In the genomic region with DNA sequence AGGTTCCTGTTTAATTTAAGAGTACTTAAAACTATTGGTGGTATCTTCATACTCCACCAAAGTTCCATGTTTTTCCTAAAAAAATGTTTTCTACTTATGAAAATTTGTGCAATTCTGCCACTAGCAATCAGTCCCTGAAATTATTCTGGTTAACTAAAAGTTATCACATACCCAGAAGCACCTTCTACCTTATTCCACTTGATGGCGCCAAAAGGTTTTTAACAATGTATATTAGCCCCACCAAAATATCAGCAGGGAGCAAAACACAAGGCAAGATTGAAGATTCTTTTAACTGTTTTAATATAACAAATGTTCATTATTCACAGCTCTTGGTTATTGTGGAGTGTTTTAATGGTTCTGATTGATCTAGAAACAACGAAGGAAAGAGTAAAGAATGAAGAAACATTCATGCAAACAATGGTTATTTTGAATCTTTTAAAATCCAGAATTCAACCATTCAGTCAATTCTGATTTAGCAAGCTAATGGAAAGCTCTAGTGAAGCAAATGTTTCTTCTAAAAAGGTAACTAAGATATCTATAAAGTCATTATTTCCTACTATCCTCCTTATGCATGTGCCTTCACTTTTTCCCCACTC, we compare ENCODE assay signal across 8 cellular contexts.
DNase-seq lines count a peak whose midpoint lies in the region; ATAC-seq, FAIRE-seq and TF ChIP-seq lines count a peak whose summit lies in the region.

No MANE protein-coding gene starts in this region.

- DNase-seq in CD8-positive, alpha-beta T cell, result peak in 1 of 7 experiments; percentile 11
- DNase-seq in GM18507 (ENCODE audit: extremely low spot score, insufficient read length, low read depth), result peak; percentile 2
- peak; percentile 39 for DNase-seq in NCI-H526 treated with DMSO at 0.1 percent for 48 hours (lab: John Stamatoyannopoulos, UW)
- peak; percentile 22 to 71 (median 44) for DNase-seq in K562 (ENCODE audit: extremely low read depth in 1 of 4, low spot score in 3 of 4)
- peak; percentile 76 for DNase-seq in hepatocyte (ENCODE audit: low spot score)
- DNase-seq in stimulated activated naive B cell treated with anti-CD40 and anti-IgM and Interleukin-4, amounts not matched to agents 10 μg/mL and 1 μg/mL and 100 μg/mL, for 72 hours, result no peak
- DNase-seq in activated gamma-delta T cell (lab: John Stamatoyannopoulos, UW), result no peak

- peak; percentile 90 to 93 for TF ChIP-seq RAD21 in K562 (CRISPR knock-in tag; conservative IDR thresholded peaks at IDR 0.05 in 1 of 2, IDR thresholded peaks at IDR 0.05 in 1 of 2)

- no peak overlapping the region for H3K27ac Mint-ChIP-seq in CD8-positive, alpha-beta T cell
- no peak overlapping the region for H3K27ac Mint-ChIP-seq in stimulated activated naive B cell treated with anti-CD40 and anti-IgM and Interleukin-4, amounts not matched to agents 10 μg/mL and 1 μg/mL and 100 μg/mL, for 72 hours

- no peak overlapping the region for H3K9ac ChIP-seq in K562 (ENCODE audit: insufficient read depth in 1 of 2, low read depth in 2 of 2, low read length in 2 of 2)

- WGBS in K562 (ENCODE audit: insufficient coverage, low coverage, missing lambda C conversion rate), result 2% methylated on average over 2 of the region's 2 CpGs
- 7% methylated on average over 2 of the region's 2 CpGs for WGBS in hepatocyte (ENCODE audit: low lambda C conversion rate, missing lambda C conversion rate)

- no peak overlapping the region for H3K4me3 Mint-ChIP-seq in CD8-positive, alpha-beta T cell
- no peak overlapping the region for H3K4me3 Mint-ChIP-seq in stimulated activated naive B cell treated with anti-CD40 and anti-IgM and Interleukin-4, amounts not matched to agents 10 μg/mL and 1 μg/mL and 100 μg/mL, for 72 hours

- H3K36me3 ChIP-seq in CD8-positive, alpha-beta T cell (ENCODE audit: insufficient read depth, low read length), result no peaks in the 10 kb centered on the region
- H3K36me3 ChIP-seq in K562 (ENCODE audit: control insufficient read depth, insufficient read depth, low read length), result no peaks in the 10 kb centered on the region
- no peaks in the 10 kb centered on the region for H3K36me3 ChIP-seq in hepatocyte (replicated peaks; ENCODE audit: insufficient read depth, low read depth)

- H3K27ac ChIP-seq in CD8-positive, alpha-beta T cell (ENCODE audit: low read depth, low read length), result no peak overlapping the region
- H3K27ac ChIP-seq in K562 (ENCODE audit: extremely low read depth, low read depth, low read length) (no peak overlapping the region; the same call in 2 of the 3 replicates), hepatocyte (no peak overlapping the region)

- H3K4me2 ChIP-seq in K562 (ENCODE audit: insufficient read depth, low read length), result peak overlapping the region; percentile 30; the same call in 1 of the 2 replicates
- H3K4me2 ChIP-seq in hepatocyte, result no peak overlapping the region

- H3K9me3 Mint-ChIP-seq in CD8-positive, alpha-beta T cell, result no peaks in the 10 kb centered on the region
- H3K9me3 Mint-ChIP-seq in stimulated activated naive B cell treated with anti-CD40 and anti-IgM and Interleukin-4, amounts not matched to agents 10 μg/mL and 1 μg/mL and 100 μg/mL, for 72 hours, result no peaks in the 10 kb centered on the region

- TF ChIP-seq POLR2A in K562 (conservative IDR thresholded peaks at IDR 0.05), result no peak

- BruUV-seq in K562 (replicated peaks; lab: Mats Ljungman, UMichigan), result no TSS peak

- H3K4me1 ChIP-seq in CD8-positive, alpha-beta T cell (ENCODE audit: insufficient read depth, low read length), result no peaks in the 10 kb centered on the region
- peaks cover 0 to 7% of the 10 kb centered on the region in 2 experiments; a peak in 1 of 5 replicates for H3K4me1 ChIP-seq in K562 (replicated peaks in 1 of 2; ENCODE audit: control insufficient read depth in 2 of 2, insufficient read depth in 2 of 2, low read length in 2 of 2)
- H3K4me1 ChIP-seq in hepatocyte (ENCODE audit: insufficient read depth), result no peaks in the 10 kb centered on the region

- H2AFZ ChIP-seq in K562 (ENCODE audit: low read depth, low read length), result peak overlapping the region; percentile 73; the same call in 1 of the 2 replicates
- no peak overlapping the region for H2AFZ ChIP-seq in hepatocyte

- CTCF ChIA-PET in CD8-positive, alpha-beta T cell (lab: Charles Lee), result interaction anchor here (0.6 to 6.5 kb wide), 19 partner anchors 9 to 1340 kb away, joined by 3 to 68 read pairs (median 4); no protein-coding TSS in a partner anchor
- CTCF ChIA-PET in K562 (lab: Yijun Ruan, JAX; ENCODE audit: low intra/inter-chr PET ratio), result interaction anchor here (0.8 to 4.4 kb wide), 4 partner anchors 19 to 822 kb away, joined by 3 to 43 read pairs (median 5); no protein-coding TSS in a partner anchor

- peak; percentile 69 for ATAC-seq in CD8-positive, alpha-beta T cell
- peak; percentile 85 for ATAC-seq in HG03159 (IDR thresholded peaks at IDR 0.05; ENCODE audit: unreplicated experiment)
- peak; percentile 90 for ATAC-seq in K562
- ATAC-seq in stimulated activated naive B cell treated with anti-CD40 and anti-IgM and Interleukin-4, amounts not matched to agents 10 μg/mL and 1 μg/mL and 100 μg/mL, for 72 hours (replicated peaks), result peak; percentile 77 to 88

- H3K9me1 ChIP-seq in K562 (ENCODE audit: control insufficient read depth, insufficient read depth, low read length), result no peaks in the 10 kb centered on the region

- H4K20me1 ChIP-seq in K562 (replicated peaks; ENCODE audit: control insufficient read depth, insufficient read depth, low read length) (no peaks in the 10 kb centered on the region), hepatocyte (ENCODE audit: insufficient read depth, poor library complexity, severe bottlenecking) (no peaks in the 10 kb centered on the region)

- TF ChIP-seq EP300 in K562 (IDR thresholded peaks at IDR 0.05; ENCODE audit: low read length), result no peak; the same call in 1 of the 2 replicates

- no peaks in the 10 kb centered on the region for H3K4me1 Mint-ChIP-seq in CD8-positive, alpha-beta T cell (ENCODE audit: low read depth)
- no peaks in the 10 kb centered on the region for H3K4me1 Mint-ChIP-seq in stimulated activated naive B cell treated with anti-CD40 and anti-IgM and Interleukin-4, amounts not matched to agents 10 μg/mL and 1 μg/mL and 100 μg/mL, for 72 hours

- H3K9me2 ChIP-seq in hepatocyte (replicated peaks; ENCODE audit: insufficient read depth), result no peaks in the 10 kb centered on the region

- H3K27me3 ChIP-seq in CD8-positive, alpha-beta T cell (ENCODE audit: insufficient read depth, low read length), result no peaks in the 10 kb centered on the region
- no peaks in the 10 kb centered on the region for H3K27me3 ChIP-seq in K562 (ENCODE audit: control insufficient read depth in 2 of 2, insufficient read depth in 2 of 2, low read length in 2 of 2)
- no peaks in the 10 kb centered on the region for H3K27me3 ChIP-seq in hepatocyte

- POLR2A ChIA-PET in CD8-positive, alpha-beta T cell (lab: Charles Lee), result no interaction called here
- POLR2A ChIA-PET in K562 (lab: Yijun Ruan, JAX), result interaction anchor here (1.1 to 1.4 kb wide), 2 partner anchors 10 to 129 kb away, joined by 3 read pairs; no protein-coding TSS in a partner anchor

- FAIRE-seq in GM18507 (lab: Jason Lieb, UNC), result peak; percentile 75
- FAIRE-seq in K562 (lab: Jason Lieb, UNC), result peak; percentile 80

- H3K36me3 Mint-ChIP-seq in CD8-positive, alpha-beta T cell, result no peaks in the 10 kb centered on the region
- no peaks in the 10 kb centered on the region for H3K36me3 Mint-ChIP-seq in stimulated activated naive B cell treated with anti-CD40 and anti-IgM and Interleukin-4, amounts not matched to agents 10 μg/mL and 1 μg/mL and 100 μg/mL, for 72 hours

- H3K79me2 ChIP-seq in K562 (ENCODE audit: control insufficient read depth, insufficient read depth, low read length) (no peaks in the 10 kb centered on the region), hepatocyte (no peaks in the 10 kb centered on the region)

- intact Hi-C loops in CD8-positive, alpha-beta T cell (cut with DNase I, micrococcal nuclease), result loop anchor here (1.0 to 10.0 kb wide), 11 partner anchors 191 to 1006 kb away; no protein-coding TSS in a partner anchor
- intact Hi-C loops in K562 (cut with micrococcal nuclease), result loop anchor here (1.0 to 10.0 kb wide), 6 partner anchors 192 to 841 kb away; no protein-coding TSS in a partner anchor

- H3K9me3 ChIP-seq in CD8-positive, alpha-beta T cell (ENCODE audit: low read length), result no peaks in the 10 kb centered on the region
- H3K9me3 ChIP-seq in K562 (replicated peaks; ENCODE audit: control insufficient read depth, insufficient read depth, low read depth, low read length) (no peaks in the 10 kb centered on the region), hepatocyte (ENCODE audit: low read depth) (no peaks in the 10 kb centered on the region)

- TF ChIP-seq CTCF in CD8-positive, alpha-beta T cell (IDR thresholded peaks at IDR 0.05), result peak; percentile 86
- TF ChIP-seq CTCF in K562 (IDR thresholded peaks at IDR 0.05 in 2 of 3, conservative IDR thresholded peaks at IDR 0.05 in 1 of 3; ENCODE audit: insufficient read depth in 2 of 3, low read depth in 1 of 3, low read length in 3 of 3) (peak; percentile 54 to 79 (median 57); a peak in 4 of 6 replicates), hepatocyte (IDR thresholded peaks at IDR 0.05; ENCODE audit: poor library complexity) (peak; percentile 73)

- H3K4me3 ChIP-seq in CD8-positive, alpha-beta T cell (ENCODE audit: low read depth, low read length), result no peak overlapping the region
- H3K4me3 ChIP-seq in K562 (no peak overlapping the region), hepatocyte (no peak overlapping the region)

- peaks cover 7% of the 10 kb centered on the region for H3K27me3 Mint-ChIP-seq in CD8-positive, alpha-beta T cell (ENCODE audit: low read depth)
- peaks cover 6 to 7% of the 10 kb centered on the region in 2 donors for H3K27me3 Mint-ChIP-seq in stimulated activated naive B cell treated with anti-CD40 and anti-IgM and Interleukin-4, amounts not matched to agents 10 μg/mL and 1 μg/mL and 100 μg/mL, for 72 hours

- in situ Hi-C loops in K562 (cut with MboI), result no loop called here

TF ChIP-seq in K562, 482 proteins besides CTCF, POLR2A, EP300 and RAD21 (continues in another document):
- TF ChIP-seq EP400 (IDR thresholded peaks at IDR 0.05), result 0 out of 2 replicates have a peak, but pooled peaks have one; percentile 9
- no peak for TF ChIP-seq NCOA4 (IDR thresholded peaks at IDR 0.05; ENCODE audit: partially characterized antibody)
- TF ChIP-seq, protein P1, sequence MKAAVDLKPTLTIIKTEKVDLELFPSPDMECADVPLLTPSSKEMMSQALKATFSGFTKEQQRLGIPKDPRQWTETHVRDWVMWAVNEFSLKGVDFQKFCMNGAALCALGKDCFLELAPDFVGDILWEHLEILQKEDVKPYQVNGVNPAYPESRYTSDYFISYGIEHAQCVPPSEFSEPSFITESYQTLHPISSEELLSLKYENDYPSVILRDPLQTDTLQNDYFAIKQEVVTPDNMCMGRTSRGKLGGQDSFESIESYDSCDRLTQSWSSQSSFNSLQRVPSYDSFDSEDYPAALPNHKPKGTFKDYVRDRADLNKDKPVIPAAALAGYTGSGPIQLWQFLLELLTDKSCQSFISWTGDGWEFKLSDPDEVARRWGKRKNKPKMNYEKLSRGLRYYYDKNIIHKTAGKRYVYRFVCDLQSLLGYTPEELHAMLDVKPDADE (conservative IDR thresholded peaks at IDR 0.05; ENCODE audit: control insufficient read depth, low read depth, low read length), result no peak
- TF ChIP-seq POLR2H (tag; IDR thresholded peaks at IDR 0.05; ENCODE audit: low read depth), result 0 out of 2 replicates have a peak, but pooled peaks have one; percentile 32
- TF ChIP-seq SIRT6 (IDR thresholded peaks at IDR 0.05; ENCODE audit: low read depth, low read length), result no peak

Comparison
In these comparisons a context has a peak if more than half of its experiments do, and no peak if none do; other contexts are left out.
1. DNase-seq: peak in GM18507 (single experiment), NCI-H526 treated with DMSO at 0.1 percent for 48 hours (single experiment), K562 (4 of 4) and hepatocyte (single experiment); none in stimulated activated naive B cell treated with anti-CD40 and anti-IgM and Interleukin-4, amounts not matched to agents 10 μg/mL and 1 μg/mL and 100 μg/mL, for 72 hours (single experiment) and activated gamma-delta T cell (single experiment).
2. Peak in every context shown above with its lines, with median percentiles within 50 percentile points of each other: ATAC-seq and CTCF ChIP-seq.